In the genomic region with DNA sequence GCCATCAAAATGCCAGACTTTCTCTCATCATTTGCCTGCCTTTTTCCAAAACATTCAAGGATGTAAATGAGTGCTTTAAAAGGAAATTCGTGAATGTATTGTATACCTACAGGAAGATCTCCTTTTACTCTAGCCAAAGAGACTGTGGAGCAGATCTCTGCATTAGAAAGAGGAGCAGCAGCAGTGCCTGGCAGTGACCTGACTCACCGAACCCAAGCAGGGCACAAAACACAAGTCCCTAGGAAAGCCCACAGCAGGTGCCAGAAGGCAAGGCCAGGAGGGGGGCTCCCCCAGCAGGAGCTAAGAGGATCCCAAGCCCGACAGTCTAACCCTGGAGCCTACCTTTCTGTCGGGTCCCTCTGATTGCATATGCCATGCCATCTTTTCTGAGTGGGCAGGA, we compare ENCODE assay signal across 1 cellular context.
A peak's percentile ranks its signal among the peaks of the same experiment; 100 is the strongest.
TF ChIP-seq lines count a peak whose summit lies in the region.

No MANE protein-coding gene starts in this region.

TF ChIP-seq in GM23338, 12 proteins besides CTCF, POLR2A, EP300 and RAD21:
- TF ChIP-seq, protein P1, sequence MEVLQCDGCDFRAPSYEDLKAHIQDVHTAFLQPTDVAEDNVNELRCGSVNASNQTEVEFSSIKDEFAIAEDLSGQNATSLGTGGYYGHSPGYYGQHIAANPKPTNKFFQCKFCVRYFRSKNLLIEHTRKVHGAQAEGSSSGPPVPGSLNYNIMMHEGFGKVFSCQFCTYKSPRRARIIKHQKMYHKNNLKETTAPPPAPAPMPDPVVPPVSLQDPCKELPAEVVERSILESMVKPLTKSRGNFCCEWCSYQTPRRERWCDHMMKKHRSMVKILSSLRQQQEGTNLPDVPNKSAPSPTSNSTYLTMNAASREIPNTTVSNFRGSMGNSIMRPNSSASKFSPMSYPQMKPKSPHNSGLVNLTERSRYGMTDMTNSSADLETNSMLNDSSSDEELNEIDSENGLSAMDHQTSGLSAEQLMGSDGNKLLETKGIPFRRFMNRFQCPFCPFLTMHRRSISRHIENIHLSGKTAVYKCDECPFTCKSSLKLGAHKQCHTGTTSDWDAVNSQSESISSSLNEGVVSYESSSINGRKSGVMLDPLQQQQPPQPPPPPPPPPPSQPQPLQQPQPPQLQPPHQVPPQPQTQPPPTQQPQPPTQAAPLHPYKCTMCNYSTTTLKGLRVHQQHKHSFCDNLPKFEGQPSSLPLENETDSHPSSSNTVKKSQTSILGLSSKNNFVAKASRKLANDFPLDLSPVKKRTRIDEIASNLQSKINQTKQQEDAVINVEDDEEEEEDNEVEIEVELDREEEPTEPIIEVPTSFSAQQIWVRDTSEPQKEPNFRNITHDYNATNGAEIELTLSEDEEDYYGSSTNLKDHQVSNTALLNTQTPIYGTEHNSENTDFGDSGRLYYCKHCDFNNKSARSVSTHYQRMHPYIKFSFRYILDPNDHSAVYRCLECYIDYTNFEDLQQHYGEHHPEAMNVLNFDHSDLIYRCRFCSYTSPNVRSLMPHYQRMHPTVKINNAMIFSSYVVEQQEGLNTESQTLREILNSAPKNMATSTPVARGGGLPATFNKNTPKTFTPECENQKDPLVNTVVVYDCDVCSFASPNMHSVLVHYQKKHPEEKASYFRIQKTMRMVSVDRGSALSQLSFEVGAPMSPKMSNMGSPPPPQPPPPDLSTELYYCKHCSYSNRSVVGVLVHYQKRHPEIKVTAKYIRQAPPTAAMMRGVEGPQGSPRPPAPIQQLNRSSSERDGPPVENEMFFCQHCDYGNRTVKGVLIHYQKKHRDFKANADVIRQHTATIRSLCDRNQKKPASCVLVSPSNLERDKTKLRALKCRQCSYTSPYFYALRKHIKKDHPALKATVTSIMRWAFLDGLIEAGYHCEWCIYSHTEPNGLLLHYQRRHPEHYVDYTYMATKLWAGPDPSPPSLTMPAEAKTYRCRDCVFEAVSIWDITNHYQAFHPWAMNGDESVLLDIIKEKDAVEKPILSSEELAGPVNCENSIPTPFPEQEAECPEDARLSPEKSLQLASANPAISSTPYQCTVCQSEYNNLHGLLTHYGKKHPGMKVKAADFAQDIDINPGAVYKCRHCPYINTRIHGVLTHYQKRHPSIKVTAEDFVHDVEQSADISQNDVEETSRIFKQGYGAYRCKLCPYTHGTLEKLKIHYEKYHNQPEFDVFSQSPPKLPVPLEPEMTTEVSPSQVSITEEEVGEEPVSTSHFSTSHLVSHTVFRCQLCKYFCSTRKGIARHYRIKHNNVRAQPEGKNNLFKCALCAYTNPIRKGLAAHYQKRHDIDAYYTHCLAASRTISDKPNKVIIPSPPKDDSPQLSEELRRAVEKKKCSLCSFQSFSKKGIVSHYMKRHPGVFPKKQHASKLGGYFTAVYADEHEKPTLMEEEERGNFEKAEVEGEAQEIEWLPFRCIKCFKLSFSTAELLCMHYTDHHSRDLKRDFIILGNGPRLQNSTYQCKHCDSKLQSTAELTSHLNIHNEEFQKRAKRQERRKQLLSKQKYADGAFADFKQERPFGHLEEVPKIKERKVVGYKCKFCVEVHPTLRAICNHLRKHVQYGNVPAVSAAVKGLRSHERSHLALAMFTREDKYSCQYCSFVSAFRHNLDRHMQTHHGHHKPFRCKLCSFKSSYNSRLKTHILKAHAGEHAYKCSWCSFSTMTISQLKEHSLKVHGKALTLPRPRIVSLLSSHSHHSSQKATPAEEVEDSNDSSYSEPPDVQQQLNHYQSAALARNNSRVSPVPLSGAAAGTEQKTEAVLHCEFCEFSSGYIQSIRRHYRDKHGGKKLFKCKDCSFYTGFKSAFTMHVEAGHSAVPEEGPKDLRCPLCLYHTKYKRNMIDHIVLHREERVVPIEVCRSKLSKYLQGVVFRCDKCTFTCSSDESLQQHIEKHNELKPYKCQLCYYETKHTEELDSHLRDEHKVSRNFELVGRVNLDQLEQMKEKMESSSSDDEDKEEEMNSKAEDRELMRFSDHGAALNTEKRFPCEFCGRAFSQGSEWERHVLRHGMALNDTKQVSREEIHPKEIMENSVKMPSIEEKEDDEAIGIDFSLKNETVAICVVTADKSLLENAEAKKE (CRISPR knock-in tag; IDR thresholded peaks at IDR 0.05), result peak; percentile 70; the same call in 1 of the 2 replicates
- TF ChIP-seq, protein P2, sequence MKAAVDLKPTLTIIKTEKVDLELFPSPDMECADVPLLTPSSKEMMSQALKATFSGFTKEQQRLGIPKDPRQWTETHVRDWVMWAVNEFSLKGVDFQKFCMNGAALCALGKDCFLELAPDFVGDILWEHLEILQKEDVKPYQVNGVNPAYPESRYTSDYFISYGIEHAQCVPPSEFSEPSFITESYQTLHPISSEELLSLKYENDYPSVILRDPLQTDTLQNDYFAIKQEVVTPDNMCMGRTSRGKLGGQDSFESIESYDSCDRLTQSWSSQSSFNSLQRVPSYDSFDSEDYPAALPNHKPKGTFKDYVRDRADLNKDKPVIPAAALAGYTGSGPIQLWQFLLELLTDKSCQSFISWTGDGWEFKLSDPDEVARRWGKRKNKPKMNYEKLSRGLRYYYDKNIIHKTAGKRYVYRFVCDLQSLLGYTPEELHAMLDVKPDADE (IDR thresholded peaks at IDR 0.05), result no peak
TF ChIP-seq in GM23338: peak in this region for 1.
